ENCODE assay signal across 8 cellular contexts in the genomic region with DNA sequence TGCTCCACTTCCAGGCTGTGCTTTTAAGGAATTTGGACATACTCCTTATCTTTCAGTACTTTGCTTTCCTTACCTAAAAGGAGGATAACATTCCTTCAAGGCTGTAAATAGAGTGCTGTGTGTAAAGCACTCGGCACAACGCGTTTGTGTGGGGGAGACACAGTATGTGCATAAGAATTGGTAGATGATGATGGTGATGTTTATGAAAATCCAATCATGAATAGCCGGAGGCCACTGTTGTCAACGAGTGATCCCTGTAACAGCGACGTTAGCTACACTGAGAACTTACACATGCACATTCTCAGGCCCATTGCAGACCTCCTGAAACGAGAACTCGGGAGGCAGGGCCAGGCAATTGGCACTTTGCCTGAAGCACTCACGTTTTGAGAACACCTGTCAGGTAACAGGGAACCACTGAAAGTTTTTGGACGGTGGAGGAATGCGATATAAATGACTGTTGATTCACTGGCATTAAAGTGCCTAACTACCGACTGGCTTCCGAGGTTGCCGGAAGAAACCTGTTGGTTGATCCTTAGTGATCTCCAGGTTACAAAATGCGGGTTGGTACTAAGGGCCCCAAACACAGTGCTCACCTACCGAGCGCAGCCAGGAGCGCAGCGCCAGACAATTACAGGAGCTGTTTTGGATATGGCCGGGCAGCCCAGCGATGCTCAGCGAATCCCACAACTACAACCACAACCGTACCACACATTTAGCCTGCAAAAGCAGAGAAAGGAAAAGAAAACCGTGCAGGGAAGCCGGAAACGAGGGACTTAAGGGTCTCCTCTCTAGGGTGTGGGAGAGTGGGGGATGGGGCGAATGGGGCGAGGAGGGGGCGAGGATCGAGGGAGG. TPM values are rescaled to one million over a fixed set of nuclear protein-coding genes. Genes with fewer than 3 reads are reported as not detected.
DNase-seq lines count a peak whose midpoint lies in the region; ATAC-seq, FAIRE-seq and TF ChIP-seq lines count a peak whose summit lies in the region.

No MANE protein-coding gene starts in this region.

- no peaks in the 10 kb centered on the region for H3K27me3 Mint-ChIP-seq in activated T-cell treated with anti-CD3 and anti-CD28 coated beads, Interleukin-2, amount 50 U/mL, for 24 hours
- peaks cover 5% of the 10 kb centered on the region for H3K27me3 Mint-ChIP-seq in glutamatergic neuron (ENCODE audit: unreplicated experiment)

- peaks cover 19% of the 10 kb centered on the region for H3K4me1 Mint-ChIP-seq in activated T-cell treated with anti-CD3 and anti-CD28 coated beads, Interleukin-2, amount 50 U/mL, for 24 hours (ENCODE audit: low read depth)
- peaks cover 8% of the 10 kb centered on the region for H3K4me1 Mint-ChIP-seq in glutamatergic neuron (ENCODE audit: low read depth, unreplicated experiment)

- intact Hi-C loops in ovary (cut with DNase I) = loop anchor here in 2 of 4 donors (5.0 to 10.0 kb wide), 2 partner anchors 138 to 279 kb away; no protein-coding TSS in a partner anchor

- no peak for TF ChIP-seq POLR2A in ovary (IDR thresholded peaks at IDR 0.05)

- POLR2A ChIA-PET in HEK293 (lab: Yijun Ruan, JAX) = interaction anchor here (0.6 to 1.8 kb wide), 8 partner anchors 8 to 196 kb away, joined by 3 to 9 read pairs (median 4); no protein-coding TSS in a partner anchor

- CTCF ChIA-PET in HEK293 (lab: Yijun Ruan, JAX) = interaction anchor here (0.6 to 0.7 kb wide), 3 partner anchors 33 to 331 kb away, joined by 3 read pairs; no protein-coding TSS in a partner anchor

- H3K27me3 ChIP-seq in ACC112 (ENCODE audit: insufficient read depth, low read length) (no peaks in the 10 kb centered on the region), ovary (no peaks in the 10 kb centered on the region)

- H3K27ac Mint-ChIP-seq in activated T-cell treated with anti-CD3 and anti-CD28 coated beads, Interleukin-2, amount 50 U/mL, for 24 hours = peak overlapping the region; percentile 90
- H3K27ac Mint-ChIP-seq in glutamatergic neuron (ENCODE audit: unreplicated experiment) = peak overlapping the region; percentile 90

- peak overlapping the region; percentile 83 for H3K4me3 ChIP-seq in ACC112 (ENCODE audit: low read depth, low read length)
- H3K4me3 ChIP-seq in HEK293 (ENCODE audit: low read depth, low read length) = peak overlapping the region; percentile 76
- H3K4me3 ChIP-seq in ovary = peak overlapping the region; percentile 78

- 3 to 7% (median 4%) methylated on average over 30 to 31 of the region's 31 CpGs for WGBS in ovary, 3 donors

- H3K36me3 Mint-ChIP-seq in activated T-cell treated with anti-CD3 and anti-CD28 coated beads, Interleukin-2, amount 50 U/mL, for 24 hours (ENCODE audit: low read depth) = peaks cover 8% of the 10 kb centered on the region
- no peaks in the 10 kb centered on the region for H3K36me3 Mint-ChIP-seq in glutamatergic neuron (ENCODE audit: unreplicated experiment)

- peaks cover 37% of the 10 kb centered on the region for H3K79me2 ChIP-seq in ACC112 (ENCODE audit: control insufficient read depth, insufficient read depth, low read length, unreplicated experiment)

- no peak for DNase-seq in activated T-cell treated with anti-CD3 and anti-CD28 coated beads, Interleukin-2, amount 50 U/mL, for 24 hours
- DNase-seq in glutamatergic neuron (no peak), ovary (peak; percentile 39 to 66 (median 49)), HTR-8/SVneo (ENCODE audit: insufficient read length, low spot score) (no peak), Kasumi-1 (lab: John Stamatoyannopoulos, UW) (no peak)

- H2AFZ ChIP-seq in ACC112 (ENCODE audit: low read length, unreplicated experiment) = peak overlapping the region; percentile 91

- H3K9me3 ChIP-seq in HEK293 (ENCODE audit: control insufficient read depth, insufficient read depth, low read depth, low read length) (no peaks in the 10 kb centered on the region), ovary (no peaks in the 10 kb centered on the region)

- TF ChIP-seq CTCF in HEK293 (tag by site-specific recombination; IDR thresholded peaks at IDR 0.05) (no peak), glutamatergic neuron (IDR thresholded peaks at IDR 0.05; ENCODE audit: partially characterized antibody, unreplicated experiment) (no peak), ovary (IDR thresholded peaks at IDR 0.05) (no peak)

- H3K36me3 ChIP-seq in ACC112 (ENCODE audit: insufficient read depth, low read length) (no peaks in the 10 kb centered on the region), HEK293 (ENCODE audit: control insufficient read depth in 2 of 2, insufficient read depth in 1 of 2, low read length in 2 of 2) (no peaks in the 10 kb centered on the region), ovary (no peaks in the 10 kb centered on the region)

- no peak for ATAC-seq in HG02623 (IDR thresholded peaks at IDR 0.05; ENCODE audit: unreplicated experiment)

- TF ChIP-seq EP300 in ovary (IDR thresholded peaks at IDR 0.05) = no peak

- H3K4me3 Mint-ChIP-seq in activated T-cell treated with anti-CD3 and anti-CD28 coated beads, Interleukin-2, amount 50 U/mL, for 24 hours = peak overlapping the region; percentile 77
- peak overlapping the region; percentile 92 for H3K4me3 Mint-ChIP-seq in glutamatergic neuron (ENCODE audit: unreplicated experiment)

- no peak for FAIRE-seq in HTR-8/SVneo (lab: Jason Lieb, UNC)

- H3K9me3 Mint-ChIP-seq in activated T-cell treated with anti-CD3 and anti-CD28 coated beads, Interleukin-2, amount 50 U/mL, for 24 hours = no peaks in the 10 kb centered on the region
- peaks cover 13% of the 10 kb centered on the region for H3K9me3 Mint-ChIP-seq in glutamatergic neuron (ENCODE audit: unreplicated experiment)

- peaks cover 8% of the 10 kb centered on the region for H3K4me1 ChIP-seq in ACC112 (ENCODE audit: control insufficient read depth, insufficient read depth, low read length, unreplicated experiment)
- no peaks in the 10 kb centered on the region for H3K4me1 ChIP-seq in HEK293 (ENCODE audit: control insufficient read depth, insufficient read depth, low read length)
- peaks cover 8% of the 10 kb centered on the region for H3K4me1 ChIP-seq in ovary (ENCODE audit: insufficient read depth)

- peak overlapping the region; percentile 20; the same call in 1 of the 2 replicates for H3K27ac ChIP-seq in ACC112 (ENCODE audit: low read depth, low read length)
- H3K27ac ChIP-seq in HEK293 (ENCODE audit: extremely low read depth, low read depth, low read length) = peak overlapping the region; percentile 66; the same call in 1 of the 2 replicates
- H3K27ac ChIP-seq in ovary = peak overlapping the region; percentile 65 to 94

TF ChIP-seq in HEK293, 187 proteins besides CTCF, POLR2A, EP300 and RAD21:
- TF ChIP-seq ZNF335 (tag by site-specific recombination; conservative IDR thresholded peaks at IDR 0.05) (peak; percentile 47; the same call in 1 of the 2 replicates), ZNF585B (tag by site-specific recombination; IDR thresholded peaks at IDR 0.05) (no peak), PRDM1 (tag by site-specific recombination; IDR thresholded peaks at IDR 0.05) (peak; percentile 32; the same call in 1 of the 2 replicates), SCRT2 (tag by site-specific recombination; IDR thresholded peaks at IDR 0.05) (peak; percentile 56)
TF ChIP-seq in HEK293: peak in this region for 3.

RNA-seq across cellular contexts. Expression of a gene that starts 1.0 kb away (rescaled TPM):
- total RNA-seq in glutamatergic neuron (ENCODE audit: unreplicated experiment) = 756 TPM
- total RNA-seq in ovary = 10 to 100 TPM; 38.4 to 60.9 (median 49.7) TPM
- polyA plus RNA-seq in ovary = 10 to 100 TPM; 23.9 to 55.5 TPM

Comparison
In these comparisons a context has a peak if more than half of its experiments do, and no peak if none do; other contexts are left out.
1. H3K27ac ChIP-seq: peak in every context shown above with its lines; median percentile 80 in ovary; 66 in HEK293; 20 in ACC112.
2. DNase-seq: peak in ovary (5 of 5); none in activated T-cell treated with anti-CD3 and anti-CD28 coated beads, Interleukin-2, amount 50 U/mL, for 24 hours (single experiment), glutamatergic neuron (single experiment), HTR-8/SVneo (single experiment) and Kasumi-1 (0 of 2).
3. RNA of a gene that starts 1.0 kb away (total RNA-seq): 756 TPM in glutamatergic neuron (single experiment); 38.4 to 60.9 TPM in ovary; every median in the first group is over 10 times any median in the second.
4. Peak in every context shown above with its lines, with median percentiles within 50 percentile points of each other: H3K4me3 ChIP-seq.